ENCODE assay signal across 12 cellular contexts in genomic region chr17:65017375-65017774, GRCh38. TPM values are rescaled to one million over a fixed set of nuclear protein-coding genes. Genes with fewer than 3 reads are reported as not detected.
A peak's percentile ranks its signal among the peaks of the same experiment; 100 is the strongest.
DNase-seq lines count a peak whose midpoint lies in the region; ATAC-seq and TF ChIP-seq lines count a peak whose summit lies in the region.
"Had no signal": no experiment of that assay in that cellular context is flagged by ENCODE, and none has a peak within 500 bp of the region (broad histone marks: within the 10 kb centered on the region; RNA-seq: fewer than 3 reads in every experiment).

No MANE protein-coding gene starts in this region.

- no peaks in the 10 kb centered on the region for H3K9me3 Mint-ChIP-seq in activated CD8-positive, alpha-beta memory T cell treated with anti-CD3 and anti-CD28 coated beads, Interleukin-2, amount 10 ng/mL, durations not matched to agents 7 days and 5 days (ENCODE audit: low read depth)
- H3K9me3 Mint-ChIP-seq: activated T-helper 2 cell treated with anti-CD3 and anti-CD28 coated beads, Interferon-gamma antibody, Interleukin-2, Interleukin-4, amounts not matched to agents 10 μg/mL and 5 μg/mL and 100 μg/mL, durations not matched to agents 14 hours and 24 hours and 36 hours; stimulated activated naive CD8-positive, alpha-beta T cell treated with anti-CD3 and anti-CD28 coated beads, Interleukin-15, Interleukin-2, amounts not matched to agents 100 ng/mL and 50 ng/mL, for 24 hours had no signal

- no peak for ATAC-seq in activated CD8-positive, alpha-beta memory T cell treated with anti-CD3 and anti-CD28 coated beads, Interleukin-2, amount 10 ng/mL, durations not matched to agents 7 days and 5 days
- ATAC-seq: GM12878 had no signal

- intact Hi-C loops in esophagus squamous epithelium (cut with DNase I), result no loop called here

- no peaks in the 10 kb centered on the region for H3K9me3 ChIP-seq in SJSA1 (replicated peaks)
- no peaks in the 10 kb centered on the region for H3K9me3 ChIP-seq in esophagus squamous epithelium
- H3K9me3 ChIP-seq in neutrophil, result no peaks in the 10 kb centered on the region
- H3K9me3 ChIP-seq in HAP-1, result no peaks in the 10 kb centered on the region

- no peaks in the 10 kb centered on the region for H3K27me3 ChIP-seq in SJSA1 (replicated peaks)
- no peaks in the 10 kb centered on the region for H3K27me3 ChIP-seq in esophagus squamous epithelium
- H3K27me3 ChIP-seq in neutrophil, result no peaks in the 10 kb centered on the region
- no peaks in the 10 kb centered on the region for H3K27me3 ChIP-seq in HAP-1 (ENCODE audit: low read depth)

- 78 to 79% methylated on average over 10 of the region's 10 CpGs for WGBS in esophagus squamous epithelium, 2 donors

- CTCF ChIA-PET in activated CD8-positive, alpha-beta memory T cell treated with anti-CD3 and anti-CD28 coated beads, Interleukin-2, amount 10 ng/mL, durations not matched to agents 7 days and 5 days (lab: Charles Lee), result interaction anchor here (0.6 to 2.8 kb wide), 2 partner anchors 11 to 39 kb away, joined by 3 to 7 read pairs; partner anchors contain the start of gene GNA13

- DNase-seq in GM13976 (ENCODE audit: low spot score) (no peak), SJSA1 (ENCODE audit: low read depth in 1 of 2, low spot score in 2 of 2) (no peak), esophagus squamous epithelium (lab: John Stamatoyannopoulos, UW) (no peak), HAP-1 (ENCODE audit: low spot score in 2 of 2) (no peak)
- no peak for DNase-seq in activated naive CD4-positive, alpha-beta T cell treated with anti-CD3 and anti-CD28 coated beads, Interleukin-2, amount 50 U/mL, for 16 hours
- DNase-seq in activated CD8-positive, alpha-beta memory T cell treated with anti-CD3 and anti-CD28 coated beads, Interleukin-2, amount 10 ng/mL, durations not matched to agents 7 days and 5 days, result no peak
- DNase-seq in stimulated activated CD4-positive, alpha-beta T cell treated with anti-CD3 and anti-CD28 coated beads, Interleukin-15, amount 100 ng/mL, for 24 hours, result no peak
- DNase-seq: NCI-H1048 had no signal

- H3K36me3 ChIP-seq in SJSA1 (peaks cover 51% of the 10 kb centered on the region), esophagus squamous epithelium (peaks cover 0 to 47% (median 1%) of the 10 kb centered on the region in 3 donors), neutrophil (peaks cover 53% of the 10 kb centered on the region), HAP-1 (replicated peaks) (peaks cover 27% of the 10 kb centered on the region)

- H3K4me3 Mint-ChIP-seq in activated CD8-positive, alpha-beta memory T cell treated with anti-CD3 and anti-CD28 coated beads, Interleukin-2, amount 10 ng/mL, durations not matched to agents 7 days and 5 days, result no peak overlapping the region
- H3K4me3 Mint-ChIP-seq: stimulated activated naive CD8-positive, alpha-beta T cell treated with anti-CD3 and anti-CD28 coated beads, Interleukin-15, Interleukin-2, amounts not matched to agents 100 ng/mL and 50 ng/mL, for 24 hours had no signal

- TF ChIP-seq CTCF in GM13976 (IDR thresholded peaks at IDR 0.05; ENCODE audit: borderline replicate concordance, control extremely low read depth, extremely low read depth, insufficient read depth, missing control alignments), result peak; percentile 6
- no peak for TF ChIP-seq CTCF in esophagus squamous epithelium (IDR thresholded peaks at IDR 0.05)
- no peak for TF ChIP-seq CTCF in neutrophil (IDR thresholded peaks at IDR 0.05)

- no peak for TF ChIP-seq POLR2A in esophagus squamous epithelium (IDR thresholded peaks at IDR 0.05)

- H3K4me1 ChIP-seq in SJSA1 (replicated peaks) (peaks cover 61% of the 10 kb centered on the region), esophagus squamous epithelium (peaks cover 15 to 96% (median 53%) of the 10 kb centered on the region in 3 donors), neutrophil (ENCODE audit: control insufficient read depth in 1 of 2, insufficient read depth in 1 of 2, low read depth in 1 of 2, low read length in 1 of 2) (peaks cover 0 to 6% of the 10 kb centered on the region in 2 experiments), HAP-1 (peaks cover 12% of the 10 kb centered on the region)

- peaks cover 63% of the 10 kb centered on the region for H3K36me3 Mint-ChIP-seq in activated CD8-positive, alpha-beta memory T cell treated with anti-CD3 and anti-CD28 coated beads, Interleukin-2, amount 10 ng/mL, durations not matched to agents 7 days and 5 days

- in situ Hi-C loops in GM13976 (cut with MboI; ENCODE audit: low sequenced_read_pairs, unreplicated experiment), result no loop called here
- in situ Hi-C loops in HAP-1 (cut with MboI; ENCODE audit: low sequenced_read_pairs), result no loop called here

- peaks cover 57% of the 10 kb centered on the region for H3K4me1 Mint-ChIP-seq in activated CD8-positive, alpha-beta memory T cell treated with anti-CD3 and anti-CD28 coated beads, Interleukin-2, amount 10 ng/mL, durations not matched to agents 7 days and 5 days

- H3K27ac ChIP-seq in SJSA1 (peak overlapping the region; percentile 24; the same call in 1 of the 2 replicates), esophagus squamous epithelium (peak overlapping the region in 3 of 4 donors; percentile 50 to 61 (median 52)), neutrophil (peak overlapping the region; percentile 23)

- H3K27ac Mint-ChIP-seq in activated CD8-positive, alpha-beta memory T cell treated with anti-CD3 and anti-CD28 coated beads, Interleukin-2, amount 10 ng/mL, durations not matched to agents 7 days and 5 days, result no peak overlapping the region
- H3K27ac Mint-ChIP-seq: activated T-helper 2 cell treated with anti-CD3 and anti-CD28 coated beads, Interferon-gamma antibody, Interleukin-2, Interleukin-4, amounts not matched to agents 10 μg/mL and 5 μg/mL and 100 μg/mL, durations not matched to agents 14 hours and 24 hours and 36 hours had no signal

- no peaks in the 10 kb centered on the region for H3K27me3 Mint-ChIP-seq in activated CD8-positive, alpha-beta memory T cell treated with anti-CD3 and anti-CD28 coated beads, Interleukin-2, amount 10 ng/mL, durations not matched to agents 7 days and 5 days
- H3K27me3 Mint-ChIP-seq: stimulated activated naive CD8-positive, alpha-beta T cell treated with anti-CD3 and anti-CD28 coated beads, Interleukin-15, Interleukin-2, amounts not matched to agents 100 ng/mL and 50 ng/mL, for 24 hours had no signal

- no peak overlapping the region for H3K4me3 ChIP-seq in SJSA1
- H3K4me3 ChIP-seq in esophagus squamous epithelium, result no peak overlapping the region
- H3K4me3 ChIP-seq in neutrophil (ENCODE audit: low read depth in 1 of 2, low read length in 1 of 2), result no peak overlapping the region
- no peak overlapping the region for H3K4me3 ChIP-seq in HAP-1
- H3K4me3 ChIP-seq: GM12878 had no signal

RNA-seq across cellular contexts. Expression of gene GNA13, which starts 39.2 kb away (rescaled TPM):
- 102 and 118 TPM in 2 replicates for total RNA-seq in SJSA1 (2014; rRNA removed; shearing (Covaris generic))
- 10 to 100 TPM; 21.3 to 43.1 (median 35.7) TPM for total RNA-seq in esophagus squamous epithelium
- 10 to 100 TPM; 78.2 to 79.9 TPM for total RNA-seq in activated CD8-positive, alpha-beta memory T cell treated with anti-CD3 and anti-CD28 coated beads, Interleukin-2, amount 10 ng/mL, durations not matched to agents 7 days and 5 days
